17 cellular contexts compared by ENCODE assay signal in the genomic region with DNA sequence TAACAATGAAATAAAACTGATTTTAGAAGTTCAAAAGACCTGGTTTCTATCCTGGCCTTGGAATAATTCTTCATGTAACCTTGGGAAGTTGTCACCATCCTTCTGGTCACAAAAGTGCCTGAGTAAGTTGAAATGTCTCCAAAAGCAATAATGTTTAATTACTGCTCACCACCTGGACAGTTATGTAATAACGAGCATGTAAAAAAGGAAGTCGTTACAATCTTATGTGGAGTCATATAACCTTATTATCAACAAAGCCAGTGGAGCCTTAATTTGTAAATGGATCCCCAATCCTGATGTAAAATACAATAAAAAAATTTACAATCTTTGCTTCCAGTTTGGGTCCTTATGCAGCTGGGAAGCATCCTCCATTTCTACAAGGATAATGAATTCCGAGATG.
A peak's percentile ranks its signal among the peaks of the same experiment; 100 is the strongest.
DNase-seq lines count a peak whose midpoint lies in the region; ATAC-seq lines count a peak whose summit lies in the region.
"Had no signal": no experiment of that assay in that cellular context is flagged by ENCODE, and none has a peak within 500 bp of the region (broad histone marks: within the 10 kb centered on the region; RNA-seq: fewer than 3 reads in every experiment).

No MANE protein-coding gene starts in this region.

- H3K4me3 Mint-ChIP-seq in activated T-cell treated with anti-CD3 and anti-CD28 coated beads, Interleukin-2, amount 50 U/mL, for 72 hours: no peak overlapping the region
- H3K4me3 Mint-ChIP-seq in activated T-cell treated with anti-CD3 and anti-CD28 coated beads, Interleukin-2, amount 50 U/mL, for 4 hours: no peak overlapping the region
- H3K4me3 Mint-ChIP-seq in stimulated activated effector memory CD8-positive, alpha-beta T cell treated with anti-CD3 and anti-CD28 coated beads, Interleukin-12 subunit alpha, Interleukin-12 subunit beta, amount 100 ng/mL, for 72 hours: no peak overlapping the region
- H3K4me3 Mint-ChIP-seq: CD8-positive, alpha-beta T cell; T-cell had no signal

- H3K36me3 Mint-ChIP-seq in activated T-cell treated with anti-CD3 and anti-CD28 coated beads, Interleukin-2, amount 50 U/mL, for 72 hours (ENCODE audit: insufficient read depth in 2 of 2): peaks cover 4 to 6% of the 10 kb centered on the region in 2 donors
- H3K36me3 Mint-ChIP-seq in activated T-cell treated with anti-CD3 and anti-CD28 coated beads, Interleukin-2, amount 50 U/mL, for 4 hours (ENCODE audit: insufficient read depth): no peaks in the 10 kb centered on the region
- H3K36me3 Mint-ChIP-seq in stimulated activated effector memory CD8-positive, alpha-beta T cell treated with anti-CD3 and anti-CD28 coated beads, Interleukin-12 subunit alpha, Interleukin-12 subunit beta, amount 100 ng/mL, for 72 hours: no peaks in the 10 kb centered on the region
- H3K36me3 Mint-ChIP-seq: CD8-positive, alpha-beta T cell; T-cell had no signal

- peaks cover 13% of the 10 kb centered on the region for H3K27me3 Mint-ChIP-seq in activated T-cell treated with anti-CD3 and anti-CD28 coated beads, Interleukin-2, amount 50 U/mL, for 72 hours (ENCODE audit: low read depth)
- peaks cover 3% of the 10 kb centered on the region for H3K27me3 Mint-ChIP-seq in activated T-cell treated with anti-CD3 and anti-CD28 coated beads, Interleukin-2, amount 50 U/mL, for 4 hours (ENCODE audit: low read depth)

- peak overlapping the region; percentile 36 for H3K27ac Mint-ChIP-seq in activated T-cell treated with anti-CD3 and anti-CD28 coated beads, Interleukin-2, amount 50 U/mL, for 72 hours
- H3K27ac Mint-ChIP-seq in stimulated activated effector memory CD8-positive, alpha-beta T cell treated with anti-CD3 and anti-CD28 coated beads, Interleukin-12 subunit alpha, Interleukin-12 subunit beta, amount 100 ng/mL, for 72 hours: no peak overlapping the region
- H3K27ac Mint-ChIP-seq: CD8-positive, alpha-beta T cell; T-cell had no signal

- no peaks in the 10 kb centered on the region for H3K4me1 Mint-ChIP-seq in activated T-cell treated with anti-CD3 and anti-CD28 coated beads, Interleukin-2, amount 50 U/mL, for 72 hours (ENCODE audit: low read depth)
- H3K4me1 Mint-ChIP-seq in activated T-cell treated with anti-CD3 and anti-CD28 coated beads, Interleukin-2, amount 50 U/mL, for 4 hours (ENCODE audit: low read depth): no peaks in the 10 kb centered on the region
- no peaks in the 10 kb centered on the region for H3K4me1 Mint-ChIP-seq in stimulated activated effector memory CD8-positive, alpha-beta T cell treated with anti-CD3 and anti-CD28 coated beads, Interleukin-12 subunit alpha, Interleukin-12 subunit beta, amount 100 ng/mL, for 72 hours
- H3K4me1 Mint-ChIP-seq: T-cell had no signal

- peaks cover 0 to 8% of the 10 kb centered on the region in 2 donors for H3K9me3 Mint-ChIP-seq in activated T-cell treated with anti-CD3 and anti-CD28 coated beads, Interleukin-2, amount 50 U/mL, for 72 hours
- H3K9me3 Mint-ChIP-seq in activated T-cell treated with anti-CD3 and anti-CD28 coated beads, Interleukin-2, amount 50 U/mL, for 4 hours: peaks cover 7% of the 10 kb centered on the region
- H3K9me3 Mint-ChIP-seq in stimulated activated effector memory CD8-positive, alpha-beta T cell treated with anti-CD3 and anti-CD28 coated beads, Interleukin-12 subunit alpha, Interleukin-12 subunit beta, amount 100 ng/mL, for 72 hours: peaks cover 18% of the 10 kb centered on the region

- no peak for ATAC-seq in activated T-cell treated with anti-CD3 and anti-CD28 coated beads, Interleukin-2, amount 50 U/mL, for 72 hours (replicated peaks in 1 of 2)
- ATAC-seq in activated T-cell treated with anti-CD3 and anti-CD28 coated beads, Interleukin-2, amount 50 U/mL, for 4 hours: no peak
- no peak for ATAC-seq in stimulated activated effector memory CD8-positive, alpha-beta T cell treated with anti-CD3 and anti-CD28 coated beads, Interleukin-12 subunit alpha, Interleukin-12 subunit beta, amount 100 ng/mL, for 72 hours
- ATAC-seq in HG02885 (IDR thresholded peaks at IDR 0.05; ENCODE audit: poor library complexity, unreplicated experiment): no peak
- ATAC-seq: CD8-positive, alpha-beta T cell; T-cell had no signal

- DNase-seq in activated T-cell treated with anti-CD3 and anti-CD28 coated beads, Interleukin-2, amount 50 U/mL, for 72 hours: no peak
- DNase-seq in activated T-cell treated with anti-CD3 and anti-CD28 coated beads, Interleukin-2, amount 50 U/mL, for 4 hours: no peak
- peak; percentile 41 for DNase-seq in NCI-H1105 treated with DMSO at 0.1 percent for 48 hours (lab: John Stamatoyannopoulos, UW)
- DNase-seq in NOMO-1 treated with dmso at 0.1 percent for 144 hours (lab: John Stamatoyannopoulos, UW; ENCODE audit: unreplicated experiment): peak; percentile 11
- DNase-seq in stimulated activated effector memory CD8-positive, alpha-beta T cell treated with anti-CD3 and anti-CD28 coated beads, Interleukin-12 subunit alpha, Interleukin-12 subunit beta, amount 100 ng/mL, for 72 hours (ENCODE audit: low spot score in 2 of 2): no peak
- no peak for DNase-seq in stimulated activated CD4-positive, alpha-beta T cell treated with anti-CD3 and anti-CD28 coated beads, Interleukin-2, amount 100 ng/mL, for 24 hours
- DNase-seq: Calu3; CD8-positive, alpha-beta T cell; DMS79; MM.1S; NCI-H146; NCI-H2029 treated with DMSO at 0.1 percent for 48 hours; NCI-H510A; Right ventricle myocardium superior; T-cell; T-helper 9 cell had no signal

Comparison
In these comparisons a context has a peak if more than half of its experiments do, and no peak if none do; other contexts are left out.
1. DNase-seq: peak in NCI-H1105 treated with DMSO at 0.1 percent for 48 hours (single experiment) and NOMO-1 treated with dmso at 0.1 percent for 144 hours (single experiment); none in activated T-cell treated with anti-CD3 and anti-CD28 coated beads, Interleukin-2, amount 50 U/mL, for 72 hours (0 of 2), activated T-cell treated with anti-CD3 and anti-CD28 coated beads, Interleukin-2, amount 50 U/mL, for 4 hours (single experiment), stimulated activated effector memory CD8-positive, alpha-beta T cell treated with anti-CD3 and anti-CD28 coated beads, Interleukin-12 subunit alpha, Interleukin-12 subunit beta, amount 100 ng/mL, for 72 hours (0 of 2) and stimulated activated CD4-positive, alpha-beta T cell treated with anti-CD3 and anti-CD28 coated beads, Interleukin-2, amount 100 ng/mL, for 24 hours (0 of 2).